19 cellular contexts compared by ENCODE assay signal in genomic region chr17:27628376-27628775, GRCh38. TPM values are rescaled to one million over a fixed set of nuclear protein-coding genes. Genes with fewer than 3 reads are reported as not detected.
DNase-seq lines count a peak whose midpoint lies in the region; ATAC-seq and TF ChIP-seq lines count a peak whose summit lies in the region.
"Had no signal": no experiment of that assay in that cellular context is flagged by ENCODE, and none has a peak within 500 bp of the region (broad histone marks: within the 10 kb centered on the region; RNA-seq: fewer than 3 reads in every experiment).

No MANE protein-coding gene starts in this region.

- POLR2A ChIA-PET in activated CD8-positive, alpha-beta T cell treated with anti-CD3 and anti-CD28 coated beads, Interleukin-2, amount 10 ng/mL, durations not matched to agents 7 days and 5 days (lab: Charles Lee), result no interaction called here

- DNase-seq in activated CD4-positive, alpha-beta T cell treated with anti-CD3 and anti-CD28 coated beads for 48 hours, result peak; percentile 16
- DNase-seq in activated CD4-positive, alpha-beta T cell treated with anti-CD3 and anti-CD28 coated beads for 1 hour, result no peak
- no peak for DNase-seq in activated naive CD4-positive, alpha-beta T cell treated with anti-CD3 and anti-CD28 coated beads, Interleukin-2, amount 10 ng/mL, durations not matched to agents 7 days and 5 days
- no peak for DNase-seq in activated naive CD4-positive, alpha-beta T cell (lab: John Stamatoyannopoulos, UW)
- DNase-seq in activated CD8-positive, alpha-beta T cell treated with anti-CD3 and anti-CD28 coated beads, Interleukin-2, amount 10 ng/mL, durations not matched to agents 7 days and 5 days, result peak; percentile 47
- peak; percentile 38 for DNase-seq in spleen
- DNase-seq: BE2C; CD4-positive, CD25-positive, alpha-beta regulatory T cell; GF-D8; MM.1S; NCI-H1092; NCI-H1436 treated with DMSO at 0.1 percent for 48 hours; NCI-H2029; NCI-H345; NCI-H524 treated with DMSO at 0.1 percent for 48 hours; PC-9 had no signal

- H3K9me3 Mint-ChIP-seq in activated naive CD4-positive, alpha-beta T cell treated with anti-CD3 and anti-CD28 coated beads, Interleukin-2, amount 10 ng/mL, durations not matched to agents 7 days and 5 days, result no peaks in the 10 kb centered on the region
- H3K9me3 Mint-ChIP-seq in activated CD8-positive, alpha-beta T cell treated with anti-CD3 and anti-CD28 coated beads, Interleukin-2, amount 10 ng/mL, durations not matched to agents 7 days and 5 days (ENCODE audit: insufficient read depth), result no peaks in the 10 kb centered on the region

- CTCF ChIA-PET in activated naive CD4-positive, alpha-beta T cell treated with anti-CD3 and anti-CD28 coated beads, Interleukin-2, amount 10 ng/mL, durations not matched to agents 7 days and 5 days (lab: Charles Lee), result interaction anchor here (1.5 kb wide), 1 partner anchor 19 kb away, joined by 3 read pairs; no protein-coding TSS in a partner anchor
- CTCF ChIA-PET in activated CD8-positive, alpha-beta T cell treated with anti-CD3 and anti-CD28 coated beads, Interleukin-2, amount 10 ng/mL, durations not matched to agents 7 days and 5 days (lab: Charles Lee), result interaction anchor here (1.2 to 1.9 kb wide), 2 partner anchors 29 to 391 kb away, joined by 4 to 7 read pairs; no protein-coding TSS in a partner anchor

- H3K4me3 Mint-ChIP-seq in activated naive CD4-positive, alpha-beta T cell treated with anti-CD3 and anti-CD28 coated beads, Interleukin-2, amount 10 ng/mL, durations not matched to agents 7 days and 5 days, result no peak overlapping the region
- no peak overlapping the region for H3K4me3 Mint-ChIP-seq in activated CD8-positive, alpha-beta T cell treated with anti-CD3 and anti-CD28 coated beads, Interleukin-2, amount 10 ng/mL, durations not matched to agents 7 days and 5 days

- H3K4me3 ChIP-seq in spleen, result no peak overlapping the region
- H3K4me3 ChIP-seq: PC-9 had no signal

- intact Hi-C loops in spleen (cut with DNase I; ENCODE audit: low total_unique reads), result no loop called here

- no peak for TF ChIP-seq CTCF in spleen (IDR thresholded peaks at IDR 0.05 in 8 of 11, conservative IDR thresholded peaks at IDR 0.05 in 3 of 11)

- peaks cover 47% of the 10 kb centered on the region for H3K4me1 Mint-ChIP-seq in activated naive CD4-positive, alpha-beta T cell treated with anti-CD3 and anti-CD28 coated beads, Interleukin-2, amount 10 ng/mL, durations not matched to agents 7 days and 5 days
- H3K4me1 Mint-ChIP-seq in activated CD8-positive, alpha-beta T cell treated with anti-CD3 and anti-CD28 coated beads, Interleukin-2, amount 10 ng/mL, durations not matched to agents 7 days and 5 days (ENCODE audit: low read depth), result peaks cover 51% of the 10 kb centered on the region

- ATAC-seq in activated CD8-positive, alpha-beta T cell treated with anti-CD3 and anti-CD28 coated beads, Interleukin-2, amount 10 ng/mL, durations not matched to agents 7 days and 5 days, result no peak
- ATAC-seq in GM21390 (IDR thresholded peaks at IDR 0.05; ENCODE audit: unreplicated experiment), result no peak
- ATAC-seq in GM21381 (IDR thresholded peaks at IDR 0.05; ENCODE audit: unreplicated experiment), result no peak

- WGBS in spleen, 5 donors, result 88 to 95% (median 89%) methylated on average over 5 of the region's 5 CpGs

- no peaks in the 10 kb centered on the region for H3K9me3 ChIP-seq in spleen
- H3K9me3 ChIP-seq: BE2C had no signal

- no peak for TF ChIP-seq POLR2A in spleen (IDR thresholded peaks at IDR 0.05)

- peak overlapping the region; percentile 8 for H3K27ac Mint-ChIP-seq in activated naive CD4-positive, alpha-beta T cell treated with anti-CD3 and anti-CD28 coated beads, Interleukin-2, amount 10 ng/mL, durations not matched to agents 7 days and 5 days
- no peak overlapping the region for H3K27ac Mint-ChIP-seq in activated CD8-positive, alpha-beta T cell treated with anti-CD3 and anti-CD28 coated beads, Interleukin-2, amount 10 ng/mL, durations not matched to agents 7 days and 5 days

- no peaks in the 10 kb centered on the region for H3K27me3 ChIP-seq in spleen (replicated peaks in 1 of 7)
- H3K27me3 ChIP-seq: BE2C had no signal

- H3K36me3 ChIP-seq in spleen, result peaks cover 0 to 38% (median 19%) of the 10 kb centered on the region in 6 donors
- H3K36me3 ChIP-seq: BE2C had no signal

- H3K4me1 ChIP-seq in spleen, result peaks cover 14 to 37% (median 30%) of the 10 kb centered on the region in 6 donors
- H3K4me1 ChIP-seq: BE2C had no signal

- H3K27ac ChIP-seq in spleen, result no peak overlapping the region
- H3K27ac ChIP-seq: PC-9, RWPE1 had no signal

- peaks cover 29% of the 10 kb centered on the region for H3K36me3 Mint-ChIP-seq in activated naive CD4-positive, alpha-beta T cell treated with anti-CD3 and anti-CD28 coated beads, Interleukin-2, amount 10 ng/mL, durations not matched to agents 7 days and 5 days
- peaks cover 38% of the 10 kb centered on the region for H3K36me3 Mint-ChIP-seq in activated CD8-positive, alpha-beta T cell treated with anti-CD3 and anti-CD28 coated beads, Interleukin-2, amount 10 ng/mL, durations not matched to agents 7 days and 5 days (ENCODE audit: low read depth)

- no peaks in the 10 kb centered on the region for H3K27me3 Mint-ChIP-seq in activated naive CD4-positive, alpha-beta T cell treated with anti-CD3 and anti-CD28 coated beads, Interleukin-2, amount 10 ng/mL, durations not matched to agents 7 days and 5 days
- no peaks in the 10 kb centered on the region for H3K27me3 Mint-ChIP-seq in activated CD8-positive, alpha-beta T cell treated with anti-CD3 and anti-CD28 coated beads, Interleukin-2, amount 10 ng/mL, durations not matched to agents 7 days and 5 days (ENCODE audit: low read depth)
- H3K27me3 Mint-ChIP-seq: CD4-positive, CD25-positive, alpha-beta regulatory T cell had no signal

RNA-seq across cellular contexts. Expression of gene LGALS9, which starts 2.6 kb away (rescaled TPM):
- 100 to 1,000 TPM; 160 to 173 TPM for total RNA-seq in activated CD8-positive, alpha-beta T cell treated with anti-CD3 and anti-CD28 coated beads, Interleukin-2, amount 10 ng/mL, durations not matched to agents 7 days and 5 days
- 100 to 1,000 TPM; 187 to 309 (median 252) TPM for total RNA-seq in spleen
- 100 to 1,000 TPM; 162 to 202 (median 198) TPM for polyA plus RNA-seq in spleen

Comparison
In these comparisons a context has a peak if more than half of its experiments do, and no peak if none do; other contexts are left out.
1. DNase-seq: peak in activated CD4-positive, alpha-beta T cell treated with anti-CD3 and anti-CD28 coated beads for 48 hours (single experiment), activated CD8-positive, alpha-beta T cell treated with anti-CD3 and anti-CD28 coated beads, Interleukin-2, amount 10 ng/mL, durations not matched to agents 7 days and 5 days (single experiment) and spleen (single experiment); none in activated CD4-positive, alpha-beta T cell treated with anti-CD3 and anti-CD28 coated beads for 1 hour (single experiment), activated naive CD4-positive, alpha-beta T cell treated with anti-CD3 and anti-CD28 coated beads, Interleukin-2, amount 10 ng/mL, durations not matched to agents 7 days and 5 days (single experiment) and activated naive CD4-positive, alpha-beta T cell (0 of 4).